ENCODE assay signal across 23 cellular contexts in genomic region chr19:4322942-4323665, GRCh38. TPM values are rescaled to one million over a fixed set of nuclear protein-coding genes. Genes with fewer than 3 reads are reported as not detected.
"Had no signal": no experiment of that assay in that cellular context is flagged by ENCODE, and none has a peak within 500 bp of the region (broad histone marks: within the 10 kb centered on the region; RNA-seq: fewer than 3 reads in every experiment).

No MANE protein-coding gene starts in this region.

- H3K27me3 Mint-ChIP-seq: activated CD4-positive, alpha-beta T cell treated with anti-CD3 and anti-CD28 coated beads for 36 hours; activated CD8-positive, alpha-beta T cell treated with anti-CD3 and anti-CD28 coated beads for 36 hours; activated naive CD8-positive, alpha-beta T cell treated with anti-CD3 and anti-CD28 coated beads, Interleukin-2, amount 10 ng/mL, durations not matched to agents 7 days and 5 days had no signal

- H3K36me3 ChIP-seq: ascending aorta, colonic mucosa, heart left ventricle, right atrium auricular region, spleen, upper lobe of left lung had no signal

- H3K9me3 ChIP-seq: ascending aorta, colonic mucosa, right atrium auricular region, upper lobe of left lung had no signal

- H3K36me3 Mint-ChIP-seq: naive B cell, T-cell had no signal

- H3K27ac Mint-ChIP-seq: activated CD4-positive, alpha-beta T cell treated with anti-CD3 and anti-CD28 coated beads for 36 hours; activated CD8-positive, alpha-beta T cell treated with anti-CD3 and anti-CD28 coated beads for 36 hours; activated naive CD8-positive, alpha-beta T cell treated with anti-CD3 and anti-CD28 coated beads, Interleukin-2, amount 10 ng/mL, durations not matched to agents 7 days and 5 days; T-cell had no signal

- H3K4me1 ChIP-seq: colonic mucosa had no signal

- H3K27me3 ChIP-seq: ascending aorta, colonic mucosa, right atrium auricular region, upper lobe of left lung had no signal

- FAIRE-seq: frontal cortex, islet of Langerhans had no signal

- H3K4me3 Mint-ChIP-seq: activated CD4-positive, alpha-beta T cell treated with anti-CD3 and anti-CD28 coated beads for 36 hours; activated CD8-positive, alpha-beta T cell treated with anti-CD3 and anti-CD28 coated beads for 36 hours; activated naive CD8-positive, alpha-beta T cell treated with anti-CD3 and anti-CD28 coated beads, Interleukin-2, amount 10 ng/mL, durations not matched to agents 7 days and 5 days; naive B cell; T-cell had no signal

- ATAC-seq: activated CD4-positive, alpha-beta T cell treated with anti-CD3 and anti-CD28 coated beads for 36 hours; activated CD8-positive, alpha-beta T cell treated with anti-CD3 and anti-CD28 coated beads for 36 hours; heart left ventricle; T-cell had no signal

- H3K27ac ChIP-seq: ascending aorta, colonic mucosa, heart left ventricle, right atrium auricular region, spleen, upper lobe of left lung, WERI-Rb-1 had no signal

- H3K4me3 ChIP-seq: ascending aorta, colonic mucosa, heart left ventricle, right atrium auricular region, spleen, upper lobe of left lung had no signal

- DNase-seq: activated CD4-positive, alpha-beta T cell treated with anti-CD3 and anti-CD28 coated beads for 36 hours; activated CD8-positive, alpha-beta memory T cell treated with anti-CD3 and anti-CD28 coated beads, Interleukin-2, amount 50 U/mL, for 4 hours; activated CD8-positive, alpha-beta T cell treated with anti-CD3 and anti-CD28 coated beads for 36 hours; activated naive CD8-positive, alpha-beta T cell treated with anti-CD3 and anti-CD28 coated beads, Interleukin-2, amount 10 ng/mL, durations not matched to agents 7 days and 5 days; colonic mucosa; effector CD8-positive, alpha-beta T cell; heart left ventricle; midbrain; naive B cell; spleen; stimulated activated CD4-positive, alpha-beta T cell treated with anti-CD3 and anti-CD28 coated beads, Interleukin-1b, Interleukin-23, amount 100 ng/mL, for 48 hours; stimulated activated naive CD4-positive, alpha-beta T cell; T-cell; T1000; WERI-Rb-1 had no signal

RNA-seq across cellular contexts. Expression of gene FSD1, which starts 18.7 kb away (rescaled TPM):
- total RNA-seq: ascending aorta, posterior vena cava, right atrium auricular region had no signal

RNA-seq across cellular contexts. Expression of gene TMIGD2, which starts 20.9 kb away (rescaled TPM):
- total RNA-seq: ascending aorta, fibroblast of lung, frontal cortex, lower leg skin had no signal
- polyA plus RNA-seq: fibroblast of lung had no signal

RNA-seq across cellular contexts. Expression of gene SHD, which starts 44.0 kb away (rescaled TPM):
- total RNA-seq: activated CD4-positive, alpha-beta T cell treated with anti-CD3 and anti-CD28 coated beads for 36 hours; activated CD8-positive, alpha-beta T cell treated with anti-CD3 and anti-CD28 coated beads for 36 hours; activated naive CD8-positive, alpha-beta T cell treated with anti-CD3 and anti-CD28 coated beads, Interleukin-2, amount 10 ng/mL, durations not matched to agents 7 days and 5 days; ascending aorta; fibroblast of lung; lower leg skin; posterior vena cava had no signal
- polyA plus RNA-seq: fibroblast of lung, heart left ventricle had no signal
